18 cellular contexts compared by ENCODE assay signal in the genomic region with DNA sequence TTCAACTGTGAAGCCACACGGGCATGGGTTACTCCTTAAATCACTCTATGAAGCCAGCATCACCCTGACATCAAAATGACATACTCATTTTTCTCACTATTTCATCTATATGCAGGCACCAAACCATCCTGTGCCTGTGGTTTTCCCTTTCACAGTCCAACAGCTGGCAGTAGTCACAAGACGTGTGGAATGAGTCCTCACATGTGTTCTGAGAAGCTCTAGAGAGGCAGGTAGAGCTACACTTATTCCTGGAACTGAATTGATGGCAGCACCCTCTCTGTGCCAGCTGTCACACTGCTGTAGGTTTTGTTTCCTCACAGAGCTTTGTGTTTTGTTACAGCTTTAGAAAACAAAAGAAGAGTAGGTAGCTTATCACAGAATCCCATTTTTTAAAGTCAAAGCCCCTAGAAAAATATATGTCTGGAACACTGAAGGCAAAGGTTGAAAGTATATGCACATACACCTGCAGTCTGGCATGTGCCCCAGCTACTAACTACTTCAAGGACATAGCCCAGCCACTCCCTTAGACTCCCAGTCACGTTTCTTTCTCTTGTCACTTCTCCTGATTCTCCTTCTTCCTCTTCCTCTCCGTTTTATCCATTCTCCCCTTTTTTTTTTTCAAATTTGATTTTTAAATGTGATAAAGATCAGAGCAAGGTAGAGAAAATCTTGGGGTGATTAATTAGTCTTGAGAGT.
DNase-seq lines count a peak whose midpoint lies in the region; ATAC-seq, FAIRE-seq and TF ChIP-seq lines count a peak whose summit lies in the region.
"Had no signal": no experiment of that assay in that cellular context is flagged by ENCODE, and none has a peak within 500 bp of the region (broad histone marks: within the 10 kb centered on the region; RNA-seq: fewer than 3 reads in every experiment).

No MANE protein-coding gene starts in this region.

- no peak overlapping the region for H2AK5ac ChIP-seq in H9 (ENCODE audit: insufficient read length, low read length)

- 100% methylated on average over 1 of the region's 4 CpGs for WGBS in H9 (ENCODE audit: extremely low coverage, insufficient read length, low lambda C conversion rate)

- no peak overlapping the region for H2BK5ac ChIP-seq in H9 (ENCODE audit: insufficient read length, low read length)

- H3K79me1 ChIP-seq in H9 (ENCODE audit: insufficient read depth, low read depth, low read length, poor library complexity, severe bottlenecking): no peaks in the 10 kb centered on the region

- no peak overlapping the region for H3K27ac ChIP-seq in H9 (ENCODE audit: insufficient read length, low read depth, low read length)
- H3K27ac ChIP-seq: adrenal gland, C4-2B, gastroesophageal sphincter, right atrium auricular region had no signal

- no peaks in the 10 kb centered on the region; the same call in 1 of the 2 replicates for H3K27me3 Mint-ChIP-seq in H9 (ENCODE audit: low read depth)
- H3K27me3 Mint-ChIP-seq: type B pancreatic cell had no signal

- H2AFZ ChIP-seq in H9 (ENCODE audit: low read length): no peak overlapping the region

- no peak overlapping the region for H3K9ac ChIP-seq in H9 (ENCODE audit: extremely low read depth, insufficient read length, low read length)

- no peak overlapping the region for H3K4me3 Mint-ChIP-seq in H9
- H3K4me3 Mint-ChIP-seq: type B pancreatic cell had no signal

- H3K23ac ChIP-seq in H9 (ENCODE audit: insufficient read length, low read depth, low read length): no peak overlapping the region

- no peaks in the 10 kb centered on the region for H3K79me2 ChIP-seq in H9 (ENCODE audit: insufficient read depth, low read length)

- H3K9me3 Mint-ChIP-seq in H9: peaks cover 42 to 47% of the 10 kb centered on the region in 2 experiments

- no peak overlapping the region for H3T11ph ChIP-seq in H9 (ENCODE audit: low read length)

- FAIRE-seq in H54 (lab: Jason Lieb, UNC): no peak
- FAIRE-seq: TTC549 had no signal

- DNase-seq in activated CD4-positive, CD25-positive, alpha-beta regulatory T cell (lab: John Stamatoyannopoulos, UW): no peak
- DNase-seq in NCI-H2171 (lab: John Stamatoyannopoulos, UW) (peak; percentile 16), mucosa of descending colon (no peak), H54 (ENCODE audit: insufficient read length, low spot score) (no peak), H9 (no peak)
- DNase-seq: adrenal gland; NCI-H146; NCI-H446; stimulated activated naive CD4-positive, alpha-beta T cell treated with Interleukin-2 at 50 U/mL for 16 hours had no signal

- H3K4me2 ChIP-seq in H9 (ENCODE audit: insufficient read depth, insufficient read length, low read length): no peak overlapping the region

- no peak overlapping the region for H3K27ac Mint-ChIP-seq in H9
- H3K27ac Mint-ChIP-seq: activated T-helper 2 cell treated with anti-CD3 and anti-CD28 coated beads, Interferon-gamma antibody, Interleukin-2, Interleukin-4, amounts not matched to agents 10 μg/mL and 5 μg/mL and 100 μg/mL, durations not matched to agents 14 hours and 24 hours and 36 hours; type B pancreatic cell had no signal

- H2BK120ac ChIP-seq in H9 (ENCODE audit: low read depth, low read length, poor library complexity, severe bottlenecking): no peak overlapping the region

- no peak overlapping the region for H3K18ac ChIP-seq in H9 (ENCODE audit: insufficient read length, low read depth, low read length)

- peak; percentile 13 to 55 for ATAC-seq in activated CD4-positive, CD25-positive, alpha-beta regulatory T cell treated with anti-CD3 and anti-CD28 coated beads, Interleukin-2, amount 50 U/mL, for 24 hours
- ATAC-seq in GM21367 (IDR thresholded peaks at IDR 0.05; ENCODE audit: unreplicated experiment) (peak; percentile 55), mucosa of descending colon (peak; percentile 68), HG02885 (IDR thresholded peaks at IDR 0.05; ENCODE audit: poor library complexity, unreplicated experiment) (no peak)
- ATAC-seq: gastroesophageal sphincter had no signal

- H3K27me3 ChIP-seq in H9 (ENCODE audit: insufficient read depth, low read length): no peaks in the 10 kb centered on the region
- H3K27me3 ChIP-seq: adrenal gland, gastroesophageal sphincter, right atrium auricular region had no signal

- H3K9me3 ChIP-seq in mucosa of descending colon (peaks cover 19% of the 10 kb centered on the region), H9 (ENCODE audit: control insufficient read depth, low read depth, low read length) (peaks cover 10% of the 10 kb centered on the region)

- H2BK12ac ChIP-seq in H9 (ENCODE audit: insufficient read length, low read depth, low read length): no peak overlapping the region

- H3K4ac ChIP-seq in H9 (ENCODE audit: low read depth, low read length): no peak overlapping the region

- H4K8ac ChIP-seq in H9 (replicated peaks; ENCODE audit: insufficient read length, low read depth, low read length): no peak overlapping the region

- TF ChIP-seq CTCF in mucosa of descending colon (IDR thresholded peaks at IDR 0.05): no peak
- no peak for TF ChIP-seq CTCF in H9 (conservative IDR thresholded peaks at IDR 0.05)

- H3K14ac ChIP-seq in H9 (ENCODE audit: insufficient read depth, low read length): no peak overlapping the region

- no peak overlapping the region for H3K56ac ChIP-seq in H9 (ENCODE audit: insufficient read length, low read depth, low read length)

- H3K36me3 ChIP-seq in mucosa of descending colon (ENCODE audit: low read depth): no peaks in the 10 kb centered on the region
- H3K36me3 ChIP-seq: adrenal gland, right atrium auricular region had no signal

- H4K91ac ChIP-seq in H9 (ENCODE audit: insufficient read length, low read depth, low read length): no peak overlapping the region

- no peaks in the 10 kb centered on the region for H3K23me2 ChIP-seq in H9 (ENCODE audit: insufficient read length, low read depth, low read length, poor library complexity, severe bottlenecking)

- no peak overlapping the region for H3K4me3 ChIP-seq in mucosa of descending colon
- H3K4me3 ChIP-seq: adrenal gland, gastroesophageal sphincter, right atrium auricular region had no signal

- no peak for TF ChIP-seq POLR2A in H54 (IDR thresholded peaks at IDR 0.05; ENCODE audit: low read depth, low read length)

- H4K5ac ChIP-seq in H9 (ENCODE audit: insufficient read length, low read depth, low read length): no peak overlapping the region

- no peaks in the 10 kb centered on the region for H3K4me1 Mint-ChIP-seq in H9

- no peaks in the 10 kb centered on the region for H4K20me1 ChIP-seq in H9 (ENCODE audit: control insufficient read depth, insufficient read depth, insufficient read length)

- H3K4me1 ChIP-seq in mucosa of descending colon (ENCODE audit: low read depth) (peaks cover 7% of the 10 kb centered on the region), H9 (ENCODE audit: insufficient read depth, low read length) (no peaks in the 10 kb centered on the region)
- H3K4me1 ChIP-seq: adrenal gland, gastroesophageal sphincter, right atrium auricular region had no signal

- H3K36me3 Mint-ChIP-seq in H9 (ENCODE audit: insufficient read depth in 1 of 3, low read depth in 3 of 3): peaks cover 12 to 45% (median 26%) of the 10 kb centered on the region in 3 experiments
- H3K36me3 Mint-ChIP-seq: type B pancreatic cell had no signal

- intact Hi-C loops in mucosa of descending colon (cut with DNase I, micrococcal nuclease): no loop called here

- no peak overlapping the region for H2BK20ac ChIP-seq in H9 (ENCODE audit: low read depth, low read length, poor library complexity, severe bottlenecking)

- H2BK15ac ChIP-seq in H9 (ENCODE audit: low read depth, low read length): no peak overlapping the region
